In genomic region chr12:52224154-52224553, GRCh38 we compare ENCODE assay signal across 27 cellular contexts. TPM values are rescaled to one million over a fixed set of nuclear protein-coding genes. Genes with fewer than 3 reads are reported as not detected.
DNase-seq lines count a peak whose midpoint lies in the region; ATAC-seq and TF ChIP-seq lines count a peak whose summit lies in the region.
"Had no signal": no experiment of that assay in that cellular context is flagged by ENCODE, and none has a peak within 500 bp of the region (broad histone marks: within the 10 kb centered on the region; RNA-seq: fewer than 3 reads in every experiment).

No MANE protein-coding gene starts in this region.

- TF ChIP-seq CTCF in HCT116 (IDR thresholded peaks at IDR 0.05 in 2 of 3, conservative IDR thresholded peaks at IDR 0.05 in 1 of 3; ENCODE audit: borderline replicate concordance in 1 of 3, insufficient read depth in 1 of 3, low read depth in 2 of 3, low read length in 2 of 3): no peak
- no peak for TF ChIP-seq CTCF in fibroblast of the aortic adventitia (IDR thresholded peaks at IDR 0.05; ENCODE audit: insufficient read depth, low read length)
- TF ChIP-seq CTCF in psoas muscle (IDR thresholded peaks at IDR 0.05): no peak
- TF ChIP-seq CTCF in lower leg skin (IDR thresholded peaks at IDR 0.05): no peak

- no peak overlapping the region for H3K9ac ChIP-seq in HCT116 (ENCODE audit: low read length)
- H3K9ac ChIP-seq: neural progenitor cell had no signal

- POLR2A ChIA-PET in HCT116 (lab: Charles Lee): interaction anchor here (1.0 to 1.8 kb wide), 2 partner anchors 56 to 77 kb away, joined by 3 to 10 read pairs; no protein-coding TSS in a partner anchor

- no peak overlapping the region for H3K4me3 Mint-ChIP-seq in activated CD4-positive, alpha-beta T cell treated with anti-CD3 and anti-CD28 coated beads, Interleukin-2, amount 10 ng/mL, durations not matched to agents 24 days and 14 days
- H3K4me3 Mint-ChIP-seq: activated CD8-positive, alpha-beta T cell treated with anti-CD3 and anti-CD28 coated beads for 36 hours; H9; neural progenitor cell; stimulated activated memory B cell treated with anti-CD40 and anti-IgM and Interleukin-4, amounts not matched to agents 10 μg/mL and 1 μg/mL and 100 μg/mL, for 72 hours had no signal

- H3K4me2 ChIP-seq in HCT116 (ENCODE audit: low read length): peak overlapping the region; percentile 6; the same call in 1 of the 2 replicates
- H3K4me2 ChIP-seq: neural progenitor cell had no signal

- DNase-seq in HCT116 (ENCODE audit: low read depth, low spot score) (no peak), amniotic epithelial cell (ENCODE audit: low read depth) (peak; percentile 65), fibroblast of the aortic adventitia (ENCODE audit: low read depth) (peak; percentile 78), midbrain (lab: John Stamatoyannopoulos, UW) (no peak), psoas muscle (no peak), lower leg skin (ENCODE audit: low spot score in 2 of 2) (no peak)
- DNase-seq in activated CD4-positive, alpha-beta T cell treated with anti-CD3 and anti-CD28 coated beads, Interleukin-2, amount 10 ng/mL, durations not matched to agents 24 days and 14 days: no peak
- DNase-seq: activated CD4-positive, CD25-positive, alpha-beta regulatory T cell treated with anti-CD3 and anti-CD28 coated beads, Interleukin-2, amount 50 U/mL, for 72 hours; activated CD8-positive, alpha-beta T cell treated with anti-CD3 and anti-CD28 coated beads for 36 hours; aorta; H9; left cardiac atrium; NCI-H1417 treated with DMSO at 0.1 percent for 48 hours; NCI-H2107; posterior cingulate gyrus; stimulated activated CD4-positive, alpha-beta T cell treated with anti-CD3 and anti-CD28 coated beads, Interleukin-4, amount 100 ng/mL, for 4 hours; T-helper 2 cell had no signal

- no peaks in the 10 kb centered on the region for H3K79me2 ChIP-seq in HCT116 (ENCODE audit: insufficient read depth, low read length)

- H3K36me3 ChIP-seq in HCT116 (ENCODE audit: control insufficient read depth in 1 of 2, insufficient read depth in 2 of 2, low read length in 2 of 2) (no peaks in the 10 kb centered on the region), psoas muscle (ENCODE audit: insufficient read depth in 1 of 2, low read depth in 1 of 2) (no peaks in the 10 kb centered on the region)
- H3K36me3 ChIP-seq: neural progenitor cell, right lobe of liver, suprapubic skin had no signal

- H3K27me3 ChIP-seq in HCT116 (ENCODE audit: insufficient read depth, low read length): no peaks in the 10 kb centered on the region
- H3K27me3 ChIP-seq in psoas muscle (ENCODE audit: insufficient read depth in 3 of 3, low read length in 2 of 3): peaks cover 0 to 27% (median 0%) of the 10 kb centered on the region in 3 donors
- H3K27me3 ChIP-seq: right lobe of liver had no signal

- H3K4me1 Mint-ChIP-seq in activated CD4-positive, alpha-beta T cell treated with anti-CD3 and anti-CD28 coated beads, Interleukin-2, amount 10 ng/mL, durations not matched to agents 24 days and 14 days: peaks cover 12% of the 10 kb centered on the region
- H3K4me1 Mint-ChIP-seq: neural progenitor cell; stimulated activated memory B cell treated with anti-CD40 and anti-IgM and Interleukin-4, amounts not matched to agents 10 μg/mL and 1 μg/mL and 100 μg/mL, for 72 hours had no signal

- ATAC-seq in HCT116 (no peak), psoas muscle (no peak)
- ATAC-seq: activated CD8-positive, alpha-beta T cell treated with anti-CD3 and anti-CD28 coated beads for 36 hours; activated naive CD4-positive, alpha-beta T cell treated with anti-CD3 and anti-CD28 coated beads, Interleukin-2, amount 50 U/mL, for 72 hours; K562; left cardiac atrium; right lobe of liver; Right ventricle myocardium inferior; stimulated activated memory B cell treated with anti-CD40 and anti-IgM and Interleukin-4, amounts not matched to agents 10 μg/mL and 1 μg/mL and 100 μg/mL, for 72 hours had no signal

- H3K27me3 Mint-ChIP-seq in activated CD4-positive, alpha-beta T cell treated with anti-CD3 and anti-CD28 coated beads, Interleukin-2, amount 10 ng/mL, durations not matched to agents 24 days and 14 days: peaks cover 58% of the 10 kb centered on the region

- CTCF ChIA-PET in HCT116 (lab: Charles Lee): interaction anchor here (1.6 to 1.7 kb wide), 2 partner anchors 56 to 68 kb away, joined by 4 to 11 read pairs; no protein-coding TSS in a partner anchor

- no peak overlapping the region for H3K4me3 ChIP-seq in HCT116 (replicated peaks in 1 of 2; ENCODE audit: low read depth in 1 of 2, low read length in 2 of 2)
- H3K4me3 ChIP-seq in fibroblast of the aortic adventitia (ENCODE audit: low read depth, low read length): no peak overlapping the region
- H3K4me3 ChIP-seq in psoas muscle: no peak overlapping the region
- no peak overlapping the region for H3K4me3 ChIP-seq in lower leg skin (ENCODE audit: low read depth, poor library complexity, severe bottlenecking)
- H3K4me3 ChIP-seq: dorsolateral prefrontal cortex, K562, neural progenitor cell, right lobe of liver, suprapubic skin had no signal

- H3K9me2 ChIP-seq in HCT116 (ENCODE audit: insufficient read depth): no peaks in the 10 kb centered on the region

- H3K27ac ChIP-seq in HCT116 (ENCODE audit: low read depth, low read length) (no peak overlapping the region), psoas muscle (no peak overlapping the region)
- H3K27ac ChIP-seq: dorsolateral prefrontal cortex, neural progenitor cell, right lobe of liver, suprapubic skin had no signal

- no peak for TF ChIP-seq RAD21 in HCT116 (IDR thresholded peaks at IDR 0.05; ENCODE audit: low read depth)

- no TSS peak for BruUV-seq in HCT116 (replicated peaks; lab: Mats Ljungman, UMichigan)

- TF ChIP-seq POLR2A in HCT116 (IDR thresholded peaks at IDR 0.05; ENCODE audit: borderline replicate concordance, extremely low read depth, insufficient read depth, insufficient read length): no peak
- TF ChIP-seq POLR2A in lower leg skin (IDR thresholded peaks at IDR 0.05): no peak

- WGBS in psoas muscle, 3 donors: 34 to 64% (median 54%) methylated on average over 3 of the region's 3 CpGs
- 67 to 69% methylated on average over 3 of the region's 3 CpGs for WGBS in lower leg skin, 2 donors

- H3K4me1 ChIP-seq in HCT116 (ENCODE audit: control insufficient read depth in 1 of 2, insufficient read depth in 2 of 2, low read length in 2 of 2): peaks cover 18 to 83% of the 10 kb centered on the region in 2 experiments
- H3K4me1 ChIP-seq in psoas muscle: no peaks in the 10 kb centered on the region
- H3K4me1 ChIP-seq: neural progenitor cell, right lobe of liver had no signal

- H3K9me3 Mint-ChIP-seq in activated CD4-positive, alpha-beta T cell treated with anti-CD3 and anti-CD28 coated beads, Interleukin-2, amount 10 ng/mL, durations not matched to agents 24 days and 14 days: peaks cover 3% of the 10 kb centered on the region
- H3K9me3 Mint-ChIP-seq: activated CD8-positive, alpha-beta T cell treated with anti-CD3 and anti-CD28 coated beads for 36 hours; activated T-helper 2 cell treated with anti-CD3 and anti-CD28 coated beads, Interferon-gamma antibody, Interleukin-2, Interleukin-4, amounts not matched to agents 10 μg/mL and 5 μg/mL and 100 μg/mL, durations not matched to agents 14 hours and 24 hours and 36 hours; H9; stimulated activated memory B cell treated with anti-CD40 and anti-IgM and Interleukin-4, amounts not matched to agents 10 μg/mL and 1 μg/mL and 100 μg/mL, for 72 hours had no signal

- H3K9me3 ChIP-seq in HCT116 (ENCODE audit: control insufficient read depth in 1 of 2, insufficient read depth in 1 of 2, low read depth in 1 of 2, low read length in 2 of 2) (no peaks in the 10 kb centered on the region), psoas muscle (no peaks in the 10 kb centered on the region)
- H3K9me3 ChIP-seq: right lobe of liver, suprapubic skin had no signal

- H4K20me1 ChIP-seq in HCT116 (ENCODE audit: insufficient read depth): no peaks in the 10 kb centered on the region

- RAD21 ChIA-PET in HCT116 (lab: Charles Lee; ENCODE audit: low non-redundant PET in 1 of 2, low total read pairs in 2 of 2, uncharacterized antibody in 2 of 2, unreplicated experiment in 2 of 2): no interaction called here

- no peak overlapping the region for H3K27ac Mint-ChIP-seq in activated CD4-positive, alpha-beta T cell treated with anti-CD3 and anti-CD28 coated beads, Interleukin-2, amount 10 ng/mL, durations not matched to agents 24 days and 14 days
- H3K27ac Mint-ChIP-seq: activated CD8-positive, alpha-beta T cell treated with anti-CD3 and anti-CD28 coated beads for 36 hours; activated naive CD4-positive, alpha-beta T cell treated with anti-CD3 and anti-CD28 coated beads, Interleukin-2, amount 50 U/mL, for 72 hours; activated T-helper 2 cell treated with anti-CD3 and anti-CD28 coated beads, Interferon-gamma antibody, Interleukin-2, Interleukin-4, amounts not matched to agents 10 μg/mL and 5 μg/mL and 100 μg/mL, durations not matched to agents 14 hours and 24 hours and 36 hours; H9; neural progenitor cell; stimulated activated memory B cell treated with anti-CD40 and anti-IgM and Interleukin-4, amounts not matched to agents 10 μg/mL and 1 μg/mL and 100 μg/mL, for 72 hours had no signal

- peak overlapping the region; percentile 19 for H2AFZ ChIP-seq in HCT116 (ENCODE audit: low read depth, low read length, poor library complexity, severe bottlenecking)
- H2AFZ ChIP-seq: neural progenitor cell had no signal

- intact Hi-C loops in HCT116 (cut with micrococcal nuclease) (no loop called here), psoas muscle (cut with DNase I) (loop anchor here in 1 of 2 donors (5.0 kb wide), 1 partner anchor 53 kb away; no protein-coding TSS in a partner anchor), lower leg skin (cut with DNase I; ENCODE audit: low total_unique reads) (no loop called here)
- intact Hi-C loops in activated CD4-positive, alpha-beta T cell treated with anti-CD3 and anti-CD28 coated beads, Interleukin-2, amount 10 ng/mL, durations not matched to agents 24 days and 14 days (cut with micrococcal nuclease): no loop called here

- H3K36me3 Mint-ChIP-seq in activated CD4-positive, alpha-beta T cell treated with anti-CD3 and anti-CD28 coated beads, Interleukin-2, amount 10 ng/mL, durations not matched to agents 24 days and 14 days (ENCODE audit: low read depth): no peaks in the 10 kb centered on the region
- H3K36me3 Mint-ChIP-seq: activated naive CD4-positive, alpha-beta T cell treated with anti-CD3 and anti-CD28 coated beads, Interleukin-2, amount 50 U/mL, for 72 hours; neural progenitor cell; stimulated activated memory B cell treated with anti-CD40 and anti-IgM and Interleukin-4, amounts not matched to agents 10 μg/mL and 1 μg/mL and 100 μg/mL, for 72 hours had no signal

RNA-seq across cellular contexts. Expression of gene KRT7, which starts 8.9 kb away (rescaled TPM):
- 72.6 TPM for total RNA-seq in HCT116 (2021; ENCODE audit: unreplicated experiment)
- 96.4 and 207 TPM in 2 replicates for polyA plus RNA-seq in HCT116 (2012)
- total RNA-seq in fibroblast of the aortic adventitia (ENCODE audit: low replicate concordance): 1.4 and 20.0 TPM in 2 replicates
- total RNA-seq in psoas muscle: 1 to 10 TPM in 3 of 4 donors, under 1 TPM in 1; 0.39 to 3.9 (median 1.9) TPM
- polyA plus RNA-seq in psoas muscle: 1 to 10 TPM in 2 of 3 donors, under 1 TPM in 1; 0.56 to 2.2 (median 1.6) TPM
- 12.3 and 15.8 TPM in 2 replicates for total RNA-seq in activated CD4-positive, alpha-beta T cell treated with anti-CD3 and anti-CD28 coated beads, Interleukin-2, amount 10 ng/mL, durations not matched to agents 24 days and 14 days
- total RNA-seq in lower leg skin: 100 to 1,000 TPM in 2 of 4 donors, 10 to 100 TPM in 2; 28.2 to 206 (median 125) TPM
- total RNA-seq: Right ventricle myocardium inferior had no signal
- polyA plus RNA-seq: K562 had no signal

RNA-seq across cellular contexts. Expression of gene KRT80, which starts 32.3 kb away (rescaled TPM):
- total RNA-seq in HCT116 (2021; ENCODE audit: unreplicated experiment) (8.8 TPM), fibroblast of the aortic adventitia (ENCODE audit: low replicate concordance) (0.25 and 0.36 TPM in 2 replicates), psoas muscle (10 to 100 TPM in 1 of 4 donors, 1 to 10 TPM in 2, under 1 TPM in 1; 0.11 to 14.0 (median 2.9) TPM), lower leg skin (100 to 1,000 TPM; 269 to 349 (median 275) TPM)
- polyA plus RNA-seq in HCT116 (2012): 14.4 and 24.3 TPM in 2 replicates
- polyA plus RNA-seq in psoas muscle: under 1 TPM; 0.13 to 0.44 (median 0.24) TPM
- total RNA-seq in activated CD4-positive, alpha-beta T cell treated with anti-CD3 and anti-CD28 coated beads, Interleukin-2, amount 10 ng/mL, durations not matched to agents 24 days and 14 days: not detected in 2 replicates
- total RNA-seq: activated CD8-positive, alpha-beta T cell treated with anti-CD3 and anti-CD28 coated beads for 36 hours; activated naive CD4-positive, alpha-beta T cell treated with anti-CD3 and anti-CD28 coated beads, Interleukin-2, amount 50 U/mL, for 72 hours; activated T-helper 2 cell treated with anti-CD3 and anti-CD28 coated beads, Interferon-gamma antibody, Interleukin-2, Interleukin-4, amounts not matched to agents 10 μg/mL and 5 μg/mL and 100 μg/mL, durations not matched to agents 14 hours and 24 hours and 36 hours; H9; K562; Right ventricle myocardium inferior had no signal
- polyA plus RNA-seq: K562 had no signal

RNA-seq across cellular contexts. Expression of gene KRT86, which starts 50.3 kb away (rescaled TPM):
- total RNA-seq in HCT116 (2021; ENCODE audit: unreplicated experiment): 1.5 TPM
- polyA plus RNA-seq in HCT116 (2012): 0.62 and 1.4 TPM in 2 replicates
- total RNA-seq in fibroblast of the aortic adventitia (ENCODE audit: low replicate concordance): not detected in 2 replicates
- total RNA-seq in psoas muscle: under 1 TPM in 1 of 4 donors, not detected in 3; 0.77 TPM
- polyA plus RNA-seq in psoas muscle: under 1 TPM in 2 of 3 donors, not detected in 1; 0.01 to 0.05 TPM
- total RNA-seq in activated CD4-positive, alpha-beta T cell treated with anti-CD3 and anti-CD28 coated beads, Interleukin-2, amount 10 ng/mL, durations not matched to agents 24 days and 14 days: 0.44 and 0.64 TPM in 2 replicates
- total RNA-seq in lower leg skin: 100 to 1,000 TPM in 1 of 4 donors, 1 to 10 TPM in 1, under 1 TPM in 1, not detected in 1; 0.86 to 298 (median 10.0) TPM
- total RNA-seq: activated CD8-positive, alpha-beta T cell treated with anti-CD3 and anti-CD28 coated beads for 36 hours; H9; K562; left cardiac atrium; right lobe of liver; Right ventricle myocardium inferior; urinary bladder had no signal
- polyA plus RNA-seq: K562 had no signal

Comparison
In these comparisons a context has a peak if more than half of its experiments do, and no peak if none do; other contexts are left out.
1. DNase-seq: peak in amniotic epithelial cell (single experiment) and fibroblast of the aortic adventitia (single experiment); none in HCT116 (single experiment), midbrain (single experiment), psoas muscle (0 of 2), activated CD4-positive, alpha-beta T cell treated with anti-CD3 and anti-CD28 coated beads, Interleukin-2, amount 10 ng/mL, durations not matched to agents 24 days and 14 days (single experiment) and lower leg skin (0 of 2).
2. RNA of gene KRT80, which starts 32.3 kb away (total RNA-seq): 269 to 349 TPM in lower leg skin; 8.8 TPM in HCT116 (single experiment), 0.11 to 14.0 TPM in psoas muscle, 0.25 to 0.36 TPM in fibroblast of the aortic adventitia and not detected in activated CD4-positive, alpha-beta T cell treated with anti-CD3 and anti-CD28 coated beads, Interleukin-2, amount 10 ng/mL, durations not matched to agents 24 days and 14 days; every median in the first group is over 10 times any median in the second.